In genomic region chr3:72595376-72595775, GRCh38 we compare ENCODE assay signal across 16 cellular contexts.
"Had no signal": no experiment of that assay in that cellular context is flagged by ENCODE, and none has a peak within 500 bp of the region (broad histone marks: within the 10 kb centered on the region; RNA-seq: fewer than 3 reads in every experiment).

No MANE protein-coding gene starts in this region.

- H3K9me3 ChIP-seq: heart left ventricle, right lobe of liver, spleen, upper lobe of right lung had no signal

- H3K27ac ChIP-seq: heart left ventricle, spleen, upper lobe of right lung had no signal

- FAIRE-seq: TTC549 had no signal

- ATAC-seq: heart left ventricle, left colon, right lobe of liver, upper lobe of right lung had no signal

- H3K27me3 ChIP-seq: heart left ventricle, right lobe of liver, upper lobe of right lung had no signal

- H3K27me3 Mint-ChIP-seq: activated CD4-positive, alpha-beta T cell treated with anti-CD3 and anti-CD28 coated beads, Interleukin-2, amount 10 ng/mL, durations not matched to agents 7 days and 5 days; stimulated activated naive CD8-positive, alpha-beta T cell treated with anti-CD3 and anti-CD28 coated beads, Interleukin-15, Interleukin-2, amounts not matched to agents 100 ng/mL and 50 ng/mL, for 24 hours had no signal

- H3K9me3 Mint-ChIP-seq: activated CD4-positive, alpha-beta T cell treated with anti-CD3 and anti-CD28 coated beads, Interleukin-2, amount 10 ng/mL, durations not matched to agents 7 days and 5 days; activated T-helper 1 cell treated with anti-CD3 and anti-CD28 coated beads, Interleukin-12 subunit alpha, Interleukin-12 subunit beta, Interleukin-2, Interleukin-4 antibody, amounts not matched to agents 30 ng/mL and 10 ng/mL and 1 ng/mL, durations not matched to agents 14 hours and 24 hours and 36 hours; neural crest cell; stimulated activated naive CD8-positive, alpha-beta T cell treated with anti-CD3 and anti-CD28 coated beads, Interleukin-15, Interleukin-2, amounts not matched to agents 100 ng/mL and 50 ng/mL, for 24 hours had no signal

- H3K4me1 ChIP-seq: upper lobe of right lung had no signal

- H3K4me1 Mint-ChIP-seq: activated CD4-positive, alpha-beta T cell treated with anti-CD3 and anti-CD28 coated beads, Interleukin-2, amount 10 ng/mL, durations not matched to agents 7 days and 5 days had no signal

- H3K27ac Mint-ChIP-seq: activated T-helper 1 cell treated with anti-CD3 and anti-CD28 coated beads, Interleukin-12 subunit alpha, Interleukin-12 subunit beta, Interleukin-2, Interleukin-4 antibody, amounts not matched to agents 30 ng/mL and 10 ng/mL and 1 ng/mL, durations not matched to agents 14 hours and 24 hours and 36 hours had no signal

- H3K4me3 Mint-ChIP-seq: activated CD4-positive, alpha-beta T cell treated with anti-CD3 and anti-CD28 coated beads, Interleukin-2, amount 10 ng/mL, durations not matched to agents 7 days and 5 days; activated T-helper 1 cell treated with anti-CD3 and anti-CD28 coated beads, Interleukin-12 subunit alpha, Interleukin-12 subunit beta, Interleukin-2, Interleukin-4 antibody, amounts not matched to agents 30 ng/mL and 10 ng/mL and 1 ng/mL, durations not matched to agents 14 hours and 24 hours and 36 hours; neural crest cell; stimulated activated naive CD8-positive, alpha-beta T cell treated with anti-CD3 and anti-CD28 coated beads, Interleukin-15, Interleukin-2, amounts not matched to agents 100 ng/mL and 50 ng/mL, for 24 hours had no signal

- H3K36me3 ChIP-seq: heart left ventricle, right lobe of liver, spleen, upper lobe of right lung had no signal

- DNase-seq: activated CD4-positive, alpha-beta T cell treated with anti-CD3 and anti-CD28 coated beads, Interleukin-2, amount 10 ng/mL, durations not matched to agents 7 days and 5 days; anterior cingulate cortex; effector memory CD4-positive, alpha-beta T cell; foreskin melanocyte; heart left ventricle; left colon; midbrain; right lobe of liver; spleen; T-helper 2 cell; upper lobe of right lung had no signal

- H3K4me3 ChIP-seq: heart left ventricle, lung, right lobe of liver, spleen, upper lobe of right lung had no signal
